ENCODE assay signal across 2 cellular contexts in the genomic region with DNA sequence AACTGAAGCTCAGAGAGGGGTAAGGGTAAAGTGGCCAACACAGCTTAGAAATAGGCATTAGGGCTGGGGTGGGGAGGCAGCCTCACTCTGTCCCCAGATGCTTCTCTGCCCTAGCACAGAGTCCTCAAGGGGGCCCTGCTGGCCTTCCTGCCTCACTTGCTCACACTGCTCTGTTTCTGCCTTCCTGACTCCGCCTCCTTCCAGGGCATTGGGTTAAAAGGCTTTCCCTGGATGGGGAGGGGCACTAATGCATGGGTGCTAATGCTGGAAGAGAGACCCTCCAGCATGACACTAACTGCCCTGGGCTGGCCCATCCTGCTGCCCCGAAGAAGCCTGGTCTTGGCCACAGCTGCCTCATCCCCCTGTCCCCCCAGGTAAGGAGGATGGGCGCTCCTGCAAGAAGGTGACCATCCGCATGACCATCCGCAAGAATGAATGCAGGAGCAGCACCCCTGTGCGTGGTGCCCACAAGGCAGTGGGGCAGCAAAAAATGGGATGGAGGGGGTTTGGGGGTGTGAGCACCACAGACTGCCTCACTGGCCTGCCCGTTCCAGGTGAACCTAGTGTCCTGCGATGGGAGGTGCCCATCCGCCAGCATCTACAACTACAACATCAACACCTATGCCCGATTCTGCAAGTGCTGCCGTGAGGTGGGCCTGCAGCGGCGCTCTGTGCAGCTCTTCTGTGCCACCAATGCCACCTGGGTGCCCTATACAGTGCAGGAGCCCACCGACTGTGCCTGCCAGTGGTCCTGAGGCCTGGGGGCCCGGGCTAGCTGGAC.
TF ChIP-seq lines count a peak whose summit lies in the region.

No MANE protein-coding gene starts in this region.

TF ChIP-seq in GM23338, 12 proteins besides CTCF, POLR2A, EP300 and RAD21 (continued from another document and continues in another):
- TF ChIP-seq REST (IDR thresholded peaks at IDR 0.05; ENCODE audit: unreplicated experiment) (no peak), POLR2AphosphoS5 (IDR thresholded peaks at IDR 0.05; ENCODE audit: low read depth) (no peak), CREB1 (CRISPR knock-in tag; IDR thresholded peaks at IDR 0.05; ENCODE audit: low read depth) (no peak), EZH2phosphoT487 (IDR thresholded peaks at IDR 0.05; ENCODE audit: unreplicated experiment) (no peak), STAT1 (IDR thresholded peaks at IDR 0.05; ENCODE audit: unreplicated experiment) (no peak), ZNF114 (CRISPR knock-in tag; IDR thresholded peaks at IDR 0.05) (no peak), ZNF462 (CRISPR knock-in tag; IDR thresholded peaks at IDR 0.05) (no peak), ZNF331 (CRISPR knock-in tag; IDR thresholded peaks at IDR 0.05; ENCODE audit: low read depth) (no peak)

TF ChIP-seq in WTC11, 78 proteins besides CTCF, POLR2A, EP300 and RAD21 (continued from another document):
- TF ChIP-seq, protein P1, sequence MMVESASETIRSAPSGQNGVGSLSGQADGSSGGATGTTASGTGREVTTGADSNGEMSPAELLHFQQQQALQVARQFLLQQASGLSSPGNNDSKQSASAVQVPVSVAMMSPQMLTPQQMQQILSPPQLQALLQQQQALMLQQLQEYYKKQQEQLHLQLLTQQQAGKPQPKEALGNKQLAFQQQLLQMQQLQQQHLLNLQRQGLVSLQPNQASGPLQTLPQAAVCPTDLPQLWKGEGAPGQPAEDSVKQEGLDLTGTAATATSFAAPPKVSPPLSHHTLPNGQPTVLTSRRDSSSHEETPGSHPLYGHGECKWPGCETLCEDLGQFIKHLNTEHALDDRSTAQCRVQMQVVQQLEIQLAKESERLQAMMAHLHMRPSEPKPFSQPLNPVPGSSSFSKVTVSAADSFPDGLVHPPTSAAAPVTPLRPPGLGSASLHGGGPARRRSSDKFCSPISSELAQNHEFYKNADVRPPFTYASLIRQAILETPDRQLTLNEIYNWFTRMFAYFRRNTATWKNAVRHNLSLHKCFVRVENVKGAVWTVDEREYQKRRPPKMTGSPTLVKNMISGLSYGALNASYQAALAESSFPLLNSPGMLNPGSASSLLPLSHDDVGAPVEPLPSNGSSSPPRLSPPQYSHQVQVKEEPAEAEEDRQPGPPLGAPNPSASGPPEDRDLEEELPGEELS (CRISPR knock-in tag; IDR thresholded peaks at IDR 0.05), result no peak
- TF ChIP-seq ESRRA (CRISPR knock-in tag; IDR thresholded peaks at IDR 0.05; ENCODE audit: borderline replicate concordance) (no peak), HMGXB4 (CRISPR knock-in tag; IDR thresholded peaks at IDR 0.05) (no peak), TCF7 (CRISPR knock-in tag; IDR thresholded peaks at IDR 0.05; ENCODE audit: low read depth) (no peak), GRHL2 (CRISPR knock-in tag; IDR thresholded peaks at IDR 0.05; ENCODE audit: insufficient replicate concordance, severe bottlenecking) (no peak), HMGA2 (CRISPR knock-in tag; IDR thresholded peaks at IDR 0.05) (no peak), EMX1 (CRISPR knock-in tag; IDR thresholded peaks at IDR 0.05) (no peak), ZNF396 (CRISPR knock-in tag; IDR thresholded peaks at IDR 0.05; ENCODE audit: borderline replicate concordance) (no peak), ETV6 (CRISPR knock-in tag; IDR thresholded peaks at IDR 0.05) (no peak), MYBL2 (CRISPR knock-in tag; IDR thresholded peaks at IDR 0.05) (no peak), SMAD4 (CRISPR knock-in tag; IDR thresholded peaks at IDR 0.05) (no peak), NR3C1 (CRISPR knock-in tag; conservative IDR thresholded peaks at IDR 0.05; ENCODE audit: low read depth) (no peak)
- TF ChIP-seq, protein P2, sequence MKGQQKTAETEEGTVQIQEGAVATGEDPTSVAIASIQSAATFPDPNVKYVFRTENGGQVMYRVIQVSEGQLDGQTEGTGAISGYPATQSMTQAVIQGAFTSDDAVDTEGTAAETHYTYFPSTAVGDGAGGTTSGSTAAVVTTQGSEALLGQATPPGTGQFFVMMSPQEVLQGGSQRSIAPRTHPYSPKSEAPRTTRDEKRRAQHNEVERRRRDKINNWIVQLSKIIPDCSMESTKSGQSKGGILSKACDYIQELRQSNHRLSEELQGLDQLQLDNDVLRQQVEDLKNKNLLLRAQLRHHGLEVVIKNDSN (CRISPR knock-in tag; IDR thresholded peaks at IDR 0.05), result no peak
- TF ChIP-seq, protein P3, sequence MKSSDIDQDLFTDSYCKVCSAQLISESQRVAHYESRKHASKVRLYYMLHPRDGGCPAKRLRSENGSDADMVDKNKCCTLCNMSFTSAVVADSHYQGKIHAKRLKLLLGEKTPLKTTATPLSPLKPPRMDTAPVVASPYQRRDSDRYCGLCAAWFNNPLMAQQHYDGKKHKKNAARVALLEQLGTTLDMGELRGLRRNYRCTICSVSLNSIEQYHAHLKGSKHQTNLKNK (CRISPR knock-in tag; IDR thresholded peaks at IDR 0.05), result no peak
